In the genomic region with DNA sequence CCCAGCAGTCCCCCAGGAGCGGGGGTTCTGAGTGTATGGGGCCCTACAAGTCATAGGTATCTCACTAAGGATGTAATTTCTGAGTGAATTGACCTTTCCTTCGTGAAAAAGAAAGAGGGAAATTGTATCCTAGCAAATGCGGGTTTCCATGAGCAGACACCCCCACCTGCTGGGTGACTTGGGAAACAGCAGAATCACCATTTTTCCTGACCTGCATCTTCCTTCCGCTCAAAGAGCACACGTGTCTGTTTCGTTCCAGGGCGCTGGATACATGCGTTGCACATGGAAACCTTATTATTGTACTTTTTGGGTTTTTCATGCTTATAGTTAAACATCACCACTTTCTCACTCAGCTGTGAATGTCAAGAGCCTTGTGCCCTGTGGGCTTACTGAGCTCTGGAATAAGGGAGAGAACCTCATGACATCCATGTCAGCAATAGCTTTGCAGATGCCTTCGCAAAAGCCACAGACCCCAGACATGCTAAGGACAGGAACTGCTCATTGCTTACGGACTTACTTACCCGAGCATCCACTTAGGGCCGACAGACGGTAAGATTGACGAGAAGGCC, we compare ENCODE assay signal across 8 cellular contexts.
DNase-seq lines count a peak whose midpoint lies in the region; ATAC-seq and TF ChIP-seq lines count a peak whose summit lies in the region.

No MANE protein-coding gene starts in this region.

- H3K4me2 ChIP-seq in neural cell (ENCODE audit: low read length) = no peak overlapping the region

- no peak overlapping the region for H3K9ac ChIP-seq in neural cell (ENCODE audit: low read length)

- H2AFZ ChIP-seq in neural cell (ENCODE audit: low read depth, low read length) = no peak overlapping the region

- no peaks in the 10 kb centered on the region for H4K20me1 ChIP-seq in neural cell (ENCODE audit: insufficient read depth)

- no peak overlapping the region for H3K27ac ChIP-seq in neural cell (ENCODE audit: low read length)

- H3K4me3 ChIP-seq in MG63 (no peak overlapping the region), epithelial cell of esophagus (ENCODE audit: low read length) (no peak overlapping the region), neural cell (ENCODE audit: low read length) (no peak overlapping the region)

- H3K27me3 ChIP-seq in MG63 (no peaks in the 10 kb centered on the region), neural cell (ENCODE audit: insufficient read depth, low read depth, low read length) (no peaks in the 10 kb centered on the region)

- no peaks in the 10 kb centered on the region for H3K9me2 ChIP-seq in neural cell (ENCODE audit: insufficient read depth, low read length)

- H3K9me3 ChIP-seq in MG63 (no peaks in the 10 kb centered on the region), neural cell (ENCODE audit: low read length) (no peaks in the 10 kb centered on the region)

- no peak for TF ChIP-seq EP300 in neural cell (conservative IDR thresholded peaks at IDR 0.05; ENCODE audit: poor library complexity, severe bottlenecking)

- peak; percentile 99 for TF ChIP-seq RAD21 in neural cell (conservative IDR thresholded peaks at IDR 0.05)

- H3K79me2 ChIP-seq in neural cell (replicated peaks; ENCODE audit: insufficient read depth, low read length) = no peaks in the 10 kb centered on the region

- peak; percentile 89 for TF ChIP-seq CTCF in epithelial cell of esophagus (IDR thresholded peaks at IDR 0.05; ENCODE audit: insufficient read depth, low read depth, low read length, missing control alignments)
- peak; percentile 97 for TF ChIP-seq CTCF in neural cell (IDR thresholded peaks at IDR 0.05; ENCODE audit: poor library complexity, severe bottlenecking)

- ATAC-seq in HG02852 (IDR thresholded peaks at IDR 0.05; ENCODE audit: unreplicated experiment) (no peak), GM18873 (IDR thresholded peaks at IDR 0.05; ENCODE audit: low FRiP score, unreplicated experiment) (no peak)

- no peaks in the 10 kb centered on the region for H3F3A ChIP-seq in neural cell (ENCODE audit: insufficient read depth, low read length, poor library complexity, severe bottlenecking)

- DNase-seq in NCI-H524 (lab: John Stamatoyannopoulos, UW) = peak; percentile 16 to 72
- DNase-seq in NCI-H524 treated with DMSO at 0.1 percent for 48 hours (lab: John Stamatoyannopoulos, UW) = no peak
- DNase-seq in MG63 = peak; percentile 22
- peak; percentile 12 for DNase-seq in T-helper 9 cell
- peak; percentile 62 for DNase-seq in epithelial cell of esophagus (ENCODE audit: low read depth)

- no peaks in the 10 kb centered on the region for H3K36me3 ChIP-seq in MG63
- H3K36me3 ChIP-seq in neural cell (ENCODE audit: insufficient read depth, low read length) = no peaks in the 10 kb centered on the region

TF ChIP-seq in neural cell, 6 proteins besides CTCF, POLR2A, EP300 and RAD21:
- TF ChIP-seq SMC3 (conservative IDR thresholded peaks at IDR 0.05; ENCODE audit: poor library complexity) (peak; percentile 99), POLR2AphosphoS5 (IDR thresholded peaks at IDR 0.05) (no peak), EZH2 (IDR thresholded peaks at IDR 0.05; ENCODE audit: borderline replicate concordance, insufficient read depth, low read length, poor library complexity, severe bottlenecking) (no peak), TAF1 (IDR thresholded peaks at IDR 0.05; ENCODE audit: low read depth) (no peak), MXI1 (conservative IDR thresholded peaks at IDR 0.05; ENCODE audit: poor library complexity, severe bottlenecking) (peak; percentile 55)
